27 cellular contexts compared by ENCODE assay signal in genomic region chr7:24411226-24411625, GRCh38.
"Had no signal": no experiment of that assay in that cellular context is flagged by ENCODE, and none has a peak within 500 bp of the region (broad histone marks: within the 10 kb centered on the region; RNA-seq: fewer than 3 reads in every experiment).

No MANE protein-coding gene starts in this region.

- H3K27ac ChIP-seq: brain microvascular endothelial cell, VCaP had no signal

- H3K36me3 ChIP-seq: brain microvascular endothelial cell had no signal

- ATAC-seq: activated naive CD4-positive, alpha-beta T cell treated with anti-CD3 and anti-CD28 coated beads, Interleukin-2, amount 50 U/mL, for 72 hours had no signal

- DNase-seq: activated CD4-positive, alpha-beta memory T cell treated with anti-CD3 and anti-CD28 coated beads, Interleukin-2, amount 10 ng/mL, durations not matched to agents 7 days and 5 days; activated CD4-positive, alpha-beta T cell treated with anti-CD3 and anti-CD28 coated beads for 1 hour; activated CD4-positive, alpha-beta T cell treated with anti-CD3 and anti-CD28 coated beads for 48 hours; activated CD4-positive, CD25-positive, alpha-beta regulatory T cell; activated gamma-delta T cell; activated naive CD4-positive, alpha-beta T cell treated with anti-CD3 and anti-CD28 coated beads for 36 hours; activated T-cell treated with anti-CD3 and anti-CD28 coated beads, Interleukin-2, amount 50 U/mL, for 1 hour; anterior cingulate cortex; brain microvascular endothelial cell; central memory CD4-positive, alpha-beta T cell; NCI-H1105; NCI-H1417 treated with DMSO at 0.1 percent for 48 hours; NCI-H187 treated with DMSO at 0.1 percent for 48 hours; NCI-H2171 treated with DMSO at 0.1 percent for 48 hours; NCI-H2227 treated with DMSO at 0.1 percent for 48 hours; NCI-H446; NCI-H510A treated with DMSO at 0.1 percent for 48 hours; NCI-H526 treated with DMSO at 0.1 percent for 48 hours; NCI-H82; OCI-M1; Right ventricle myocardium superior; SW 1271; T-helper 1 cell; T-helper 2 cell; T-helper 9 cell had no signal

- H3K27me3 ChIP-seq: brain microvascular endothelial cell had no signal
